ENCODE assay signal across 1 cellular context in the genomic region with DNA sequence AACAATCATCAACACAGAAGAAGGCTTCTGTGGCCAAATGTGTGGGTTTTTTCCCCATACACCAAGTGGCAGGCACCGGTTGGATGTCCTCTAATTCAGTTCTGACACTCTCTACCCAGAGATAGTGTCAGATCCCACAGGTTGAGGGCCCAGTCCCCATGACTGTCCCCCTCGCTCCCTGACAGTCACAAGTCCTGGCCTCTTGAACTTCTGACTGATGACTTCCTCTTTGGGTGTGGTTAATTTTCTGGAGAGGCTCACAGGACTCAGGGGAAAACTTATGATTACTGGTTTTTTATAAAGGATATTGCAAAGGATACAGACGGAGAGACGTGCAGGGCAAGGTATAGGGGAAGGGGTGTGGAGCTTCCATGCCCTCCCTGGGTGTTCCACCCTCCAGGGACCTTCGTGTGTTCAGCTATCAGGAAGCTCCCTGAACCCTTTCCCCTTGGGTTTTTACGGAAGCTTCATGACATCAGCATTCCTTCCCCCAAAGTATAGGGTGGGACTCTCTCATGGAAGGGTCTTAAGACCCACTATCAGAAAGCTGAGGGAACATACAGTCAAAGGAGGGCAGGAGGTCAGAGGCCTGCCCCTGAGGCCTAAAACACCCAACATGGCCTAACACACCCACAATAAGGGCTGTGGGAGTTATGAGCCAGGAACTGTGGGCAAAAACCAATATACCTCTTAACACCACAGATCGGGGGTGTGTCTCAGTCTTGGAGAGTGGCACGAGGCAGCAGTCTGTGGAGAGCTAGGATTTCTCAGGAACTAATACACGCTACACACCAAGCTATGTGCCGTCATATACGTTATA.
TF ChIP-seq lines count a peak whose summit lies in the region.

No MANE protein-coding gene starts in this region.

TF ChIP-seq in HepG2, 621 proteins besides CTCF, POLR2A, EP300 and RAD21:
- TF ChIP-seq, protein P1, sequence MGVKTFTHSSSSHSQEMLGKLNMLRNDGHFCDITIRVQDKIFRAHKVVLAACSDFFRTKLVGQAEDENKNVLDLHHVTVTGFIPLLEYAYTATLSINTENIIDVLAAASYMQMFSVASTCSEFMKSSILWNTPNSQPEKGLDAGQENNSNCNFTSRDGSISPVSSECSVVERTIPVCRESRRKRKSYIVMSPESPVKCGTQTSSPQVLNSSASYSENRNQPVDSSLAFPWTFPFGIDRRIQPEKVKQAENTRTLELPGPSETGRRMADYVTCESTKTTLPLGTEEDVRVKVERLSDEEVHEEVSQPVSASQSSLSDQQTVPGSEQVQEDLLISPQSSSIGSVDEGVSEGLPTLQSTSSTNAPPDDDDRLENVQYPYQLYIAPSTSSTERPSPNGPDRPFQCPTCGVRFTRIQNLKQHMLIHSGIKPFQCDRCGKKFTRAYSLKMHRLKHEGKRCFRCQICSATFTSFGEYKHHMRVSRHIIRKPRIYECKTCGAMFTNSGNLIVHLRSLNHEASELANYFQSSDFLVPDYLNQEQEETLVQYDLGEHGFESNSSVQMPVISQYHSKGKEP (CRISPR knock-in tag; IDR thresholded peaks at IDR 0.05): no peak
- no peak for TF ChIP-seq SP5 (CRISPR knock-in tag; IDR thresholded peaks at IDR 0.05; ENCODE audit: borderline replicate concordance, low read depth)
- TF ChIP-seq, protein P2, sequence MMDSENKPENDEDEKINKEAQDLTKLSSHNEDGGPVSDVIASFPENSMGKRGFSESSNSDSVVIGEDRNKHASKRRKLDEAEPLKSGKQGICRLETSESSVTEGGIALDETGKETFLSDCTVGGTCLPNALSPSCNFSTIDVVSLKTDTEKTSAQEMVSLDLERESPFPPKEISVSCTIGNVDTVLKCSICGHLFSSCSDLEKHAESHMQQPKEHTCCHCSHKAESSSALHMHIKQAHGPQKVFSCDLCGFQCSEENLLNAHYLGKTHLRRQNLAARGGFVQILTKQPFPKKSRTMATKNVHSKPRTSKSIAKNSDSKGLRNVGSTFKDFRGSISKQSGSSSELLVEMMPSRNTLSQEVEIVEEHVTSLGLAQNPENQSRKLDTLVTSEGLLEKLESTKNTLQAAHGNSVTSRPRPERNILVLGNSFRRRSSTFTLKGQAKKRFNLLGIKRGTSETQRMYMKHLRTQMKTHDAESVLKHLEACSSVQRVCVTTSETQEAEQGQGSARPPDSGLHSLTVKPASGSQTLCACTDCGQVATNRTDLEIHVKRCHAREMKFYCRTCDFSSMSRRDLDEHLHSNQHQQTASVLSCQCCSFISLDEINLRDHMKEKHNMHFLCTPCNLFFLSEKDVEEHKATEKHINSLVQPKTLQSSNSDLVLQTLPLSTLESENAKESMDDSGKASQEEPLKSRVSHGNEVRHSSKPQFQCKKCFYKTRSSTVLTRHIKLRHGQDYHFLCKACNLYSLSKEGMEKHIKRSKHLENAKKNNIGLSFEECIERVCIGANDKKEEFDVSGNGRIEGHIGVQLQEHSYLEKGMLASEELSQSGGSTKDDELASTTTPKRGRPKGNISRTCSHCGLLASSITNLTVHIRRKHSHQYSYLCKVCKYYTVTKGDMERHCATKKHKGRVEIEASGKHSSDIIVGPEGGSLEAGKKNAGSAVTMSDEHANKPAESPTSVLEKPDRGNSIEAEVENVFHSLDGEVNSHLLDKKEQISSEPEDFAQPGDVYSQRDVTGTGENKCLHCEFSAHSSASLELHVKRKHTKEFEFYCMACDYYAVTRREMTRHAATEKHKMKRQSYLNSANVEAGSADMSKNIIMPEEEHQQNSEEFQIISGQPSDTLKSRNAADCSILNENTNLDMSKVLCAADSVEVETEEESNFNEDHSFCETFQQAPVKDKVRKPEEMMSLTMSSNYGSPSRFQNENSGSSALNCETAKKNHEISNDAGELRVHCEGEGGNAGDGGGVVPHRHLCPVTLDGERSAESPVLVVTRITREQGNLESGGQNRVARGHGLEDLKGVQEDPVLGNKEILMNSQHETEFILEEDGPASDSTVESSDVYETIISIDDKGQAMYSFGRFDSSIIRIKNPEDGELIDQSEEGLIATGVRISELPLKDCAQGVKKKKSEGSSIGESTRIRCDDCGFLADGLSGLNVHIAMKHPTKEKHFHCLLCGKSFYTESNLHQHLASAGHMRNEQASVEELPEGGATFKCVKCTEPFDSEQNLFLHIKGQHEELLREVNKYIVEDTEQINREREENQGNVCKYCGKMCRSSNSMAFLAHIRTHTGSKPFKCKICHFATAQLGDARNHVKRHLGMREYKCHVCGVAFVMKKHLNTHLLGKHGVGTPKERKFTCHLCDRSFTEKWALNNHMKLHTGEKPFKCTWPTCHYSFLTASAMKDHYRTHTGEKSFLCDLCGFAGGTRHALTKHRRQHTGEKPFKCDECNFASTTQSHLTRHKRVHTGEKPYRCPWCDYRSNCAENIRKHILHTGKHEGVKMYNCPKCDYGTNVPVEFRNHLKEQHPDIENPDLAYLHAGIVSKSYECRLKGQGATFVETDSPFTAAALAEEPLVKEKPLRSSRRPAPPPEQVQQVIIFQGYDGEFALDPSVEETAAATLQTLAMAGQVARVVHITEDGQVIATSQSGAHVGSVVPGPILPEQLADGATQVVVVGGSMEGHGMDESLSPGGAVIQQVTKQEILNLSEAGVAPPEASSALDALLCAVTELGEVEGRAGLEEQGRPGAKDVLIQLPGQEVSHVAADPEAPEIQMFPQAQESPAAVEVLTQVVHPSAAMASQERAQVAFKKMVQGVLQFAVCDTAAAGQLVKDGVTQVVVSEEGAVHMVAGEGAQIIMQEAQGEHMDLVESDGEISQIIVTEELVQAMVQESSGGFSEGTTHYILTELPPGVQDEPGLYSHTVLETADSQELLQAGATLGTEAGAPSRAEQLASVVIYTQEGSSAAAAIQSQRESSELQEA (CRISPR knock-in tag; IDR thresholded peaks at IDR 0.05; ENCODE audit: not compliant biosample characterization): no peak
- no peak for TF ChIP-seq KAT8 (CRISPR knock-in tag; IDR thresholded peaks at IDR 0.05)
- TF ChIP-seq MBD4 (IDR thresholded peaks at IDR 0.05; ENCODE audit: borderline replicate concordance, low read length): no peak
- TF ChIP-seq ZNF331 (CRISPR knock-in tag; IDR thresholded peaks at IDR 0.05): no peak
